In genomic region chr2:105926960-105927678, GRCh38 we compare ENCODE assay signal across 12 cellular contexts.
A peak's percentile ranks its signal among the peaks of the same experiment; 100 is the strongest.
DNase-seq lines count a peak whose midpoint lies in the region; ATAC-seq, FAIRE-seq and TF ChIP-seq lines count a peak whose summit lies in the region.
"Had no signal": no experiment of that assay in that cellular context is flagged by ENCODE, and none has a peak within 500 bp of the region (broad histone marks: within the 10 kb centered on the region; RNA-seq: fewer than 3 reads in every experiment).

No MANE protein-coding gene starts in this region.

- no peak for TF ChIP-seq CTCF in foreskin keratinocyte (conservative IDR thresholded peaks at IDR 0.05)

- H3K4me3 Mint-ChIP-seq in T-helper 1 cell treated with Interleukin-12 subunit alpha and Interleukin-12 subunit beta and Interleukin-4 antibody, amounts not matched to agents 30 μg/mL and 1 μg/mL, for 36 hours, result peak overlapping the region; percentile 23
- peak overlapping the region; percentile 7 for H3K4me3 Mint-ChIP-seq in activated T-helper 2 cell treated with anti-CD3 and anti-CD28 coated beads, Interferon-gamma antibody, Interleukin-2, Interleukin-4, amounts not matched to agents 10 μg/mL and 5 μg/mL and 100 μg/mL, durations not matched to agents 14 hours and 24 hours and 36 hours (ENCODE audit: low read depth)

- intact Hi-C loops in activated T-helper 2 cell treated with anti-CD3 and anti-CD28 coated beads, Interferon-gamma antibody, Interleukin-2, Interleukin-4, amounts not matched to agents 10 μg/mL and 5 μg/mL and 100 μg/mL, durations not matched to agents 14 hours and 24 hours and 36 hours (cut with micrococcal nuclease), result no loop called here
- intact Hi-C loops in sciatic nerve (cut with DNase I), result no loop called here

- no peak overlapping the region for H3K27ac ChIP-seq in foreskin keratinocyte
- H3K27ac ChIP-seq: gastroesophageal sphincter had no signal

- ATAC-seq in sciatic nerve (peak; percentile 42), HG02840 (IDR thresholded peaks at IDR 0.05; ENCODE audit: low FRiP score, unreplicated experiment) (no peak), foreskin keratinocyte (no peak)
- ATAC-seq: gastroesophageal sphincter, SK-N-SH treated with all-trans-retinoic acid at 6 μM for 48 hours had no signal

- peaks cover 6% of the 10 kb centered on the region for H3K36me3 Mint-ChIP-seq in T-helper 1 cell treated with Interleukin-12 subunit alpha and Interleukin-12 subunit beta and Interleukin-4 antibody, amounts not matched to agents 30 μg/mL and 1 μg/mL, for 36 hours (ENCODE audit: low read depth)
- peaks cover 6% of the 10 kb centered on the region for H3K36me3 Mint-ChIP-seq in activated T-helper 2 cell treated with anti-CD3 and anti-CD28 coated beads, Interferon-gamma antibody, Interleukin-2, Interleukin-4, amounts not matched to agents 10 μg/mL and 5 μg/mL and 100 μg/mL, durations not matched to agents 14 hours and 24 hours and 36 hours (ENCODE audit: low read depth)

- H3K4me1 Mint-ChIP-seq in T-helper 1 cell treated with Interleukin-12 subunit alpha and Interleukin-12 subunit beta and Interleukin-4 antibody, amounts not matched to agents 30 μg/mL and 1 μg/mL, for 36 hours (ENCODE audit: low read depth), result peaks cover 37% of the 10 kb centered on the region
- peaks cover 28% of the 10 kb centered on the region for H3K4me1 Mint-ChIP-seq in activated T-helper 2 cell treated with anti-CD3 and anti-CD28 coated beads, Interferon-gamma antibody, Interleukin-2, Interleukin-4, amounts not matched to agents 10 μg/mL and 5 μg/mL and 100 μg/mL, durations not matched to agents 14 hours and 24 hours and 36 hours (ENCODE audit: low read depth)

- peaks cover 3% of the 10 kb centered on the region for H3K9me3 Mint-ChIP-seq in T-helper 1 cell treated with Interleukin-12 subunit alpha and Interleukin-12 subunit beta and Interleukin-4 antibody, amounts not matched to agents 30 μg/mL and 1 μg/mL, for 36 hours
- H3K9me3 Mint-ChIP-seq in activated T-helper 2 cell treated with anti-CD3 and anti-CD28 coated beads, Interferon-gamma antibody, Interleukin-2, Interleukin-4, amounts not matched to agents 10 μg/mL and 5 μg/mL and 100 μg/mL, durations not matched to agents 14 hours and 24 hours and 36 hours, result peaks cover 3% of the 10 kb centered on the region

- TF ChIP-seq POLR2A in GM12891 (IDR thresholded peaks at IDR 0.05; ENCODE audit: low read depth, low read length), result no peak

- H3K27me3 Mint-ChIP-seq in T-helper 1 cell treated with Interleukin-12 subunit alpha and Interleukin-12 subunit beta and Interleukin-4 antibody, amounts not matched to agents 30 μg/mL and 1 μg/mL, for 36 hours (ENCODE audit: low read depth), result no peaks in the 10 kb centered on the region
- no peaks in the 10 kb centered on the region for H3K27me3 Mint-ChIP-seq in activated T-helper 2 cell treated with anti-CD3 and anti-CD28 coated beads, Interferon-gamma antibody, Interleukin-2, Interleukin-4, amounts not matched to agents 10 μg/mL and 5 μg/mL and 100 μg/mL, durations not matched to agents 14 hours and 24 hours and 36 hours (ENCODE audit: low read depth)

- no peak for FAIRE-seq in GM12891 (lab: Jason Lieb, UNC)

- H3K27me3 ChIP-seq in foreskin keratinocyte, result no peaks in the 10 kb centered on the region
- H3K27me3 ChIP-seq: gastroesophageal sphincter had no signal

- no peaks in the 10 kb centered on the region for H3K4me1 ChIP-seq in foreskin keratinocyte

- peak; percentile 57 for DNase-seq in Ammon's horn (ENCODE audit: low spot score)
- DNase-seq in activated T-helper 2 cell treated with anti-CD3 and anti-CD28 coated beads, Interferon-gamma antibody, Interleukin-2, Interleukin-4, amounts not matched to agents 10 μg/mL and 5 μg/mL and 100 μg/mL, durations not matched to agents 14 hours and 24 hours and 36 hours (ENCODE audit: low spot score), result peak; percentile 47
- DNase-seq in sciatic nerve (ENCODE audit: low spot score), result no peak
- no peak for DNase-seq in GM12891 (ENCODE audit: insufficient read length, low spot score)
- DNase-seq in foreskin keratinocyte, result no peak
- no peak for DNase-seq in germinal center (ENCODE audit: low spot score)
- DNase-seq: mesendoderm, NCI-H187 treated with DMSO at 0.1 percent for 48 hours had no signal

- H3K27ac Mint-ChIP-seq in T-helper 1 cell treated with Interleukin-12 subunit alpha and Interleukin-12 subunit beta and Interleukin-4 antibody, amounts not matched to agents 30 μg/mL and 1 μg/mL, for 36 hours, result peak overlapping the region; percentile 70
- H3K27ac Mint-ChIP-seq in activated T-helper 2 cell treated with anti-CD3 and anti-CD28 coated beads, Interferon-gamma antibody, Interleukin-2, Interleukin-4, amounts not matched to agents 10 μg/mL and 5 μg/mL and 100 μg/mL, durations not matched to agents 14 hours and 24 hours and 36 hours, result peak overlapping the region; percentile 75

TF ChIP-seq in GM12891, 5 proteins besides CTCF, POLR2A, EP300 and RAD21:
- no peak for TF ChIP-seq POLR2AphosphoS5 (IDR thresholded peaks at IDR 0.05; ENCODE audit: low read depth, low read length)
- no peak for TF ChIP-seq TAF1 (IDR thresholded peaks at IDR 0.05; ENCODE audit: low read depth, low read length)

Comparison
In these comparisons a context has a peak if more than half of its experiments do, and no peak if none do; other contexts are left out.
1. DNase-seq: peak in Ammon's horn (single experiment) and activated T-helper 2 cell treated with anti-CD3 and anti-CD28 coated beads, Interferon-gamma antibody, Interleukin-2, Interleukin-4, amounts not matched to agents 10 μg/mL and 5 μg/mL and 100 μg/mL, durations not matched to agents 14 hours and 24 hours and 36 hours (single experiment); none in sciatic nerve (single experiment), GM12891 (single experiment), foreskin keratinocyte (0 of 2) and germinal center (single experiment).